ENCODE assay signal across 30 cellular contexts in genomic region chr18:54327818-54328217, GRCh38. TPM values are rescaled to one million over a fixed set of nuclear protein-coding genes. Genes with fewer than 3 reads are reported as not detected.
"Had no signal": no experiment of that assay in that cellular context is flagged by ENCODE, and none has a peak within 500 bp of the region (broad histone marks: within the 10 kb centered on the region; RNA-seq: fewer than 3 reads in every experiment).

No MANE protein-coding gene starts in this region.

- FAIRE-seq: endothelial cell of umbilical vein, urothelium cell line had no signal

- DNase-seq: activated CD4-positive, alpha-beta T cell treated with anti-CD3 and anti-CD28 coated beads, Interleukin-2, amount 10 ng/mL, durations not matched to agents 7 days and 5 days; activated CD4-positive, CD25-positive, alpha-beta regulatory T cell treated with anti-CD3 and anti-CD28 coated beads, Interleukin-2, amount 50 U/mL, for 72 hours; activated naive CD4-positive, alpha-beta T cell; activated T-cell treated with anti-CD3 and anti-CD28 coated beads, Interleukin-2, amount 50 U/mL, for 1 hour; adrenal gland; brain microvascular endothelial cell; effector memory CD8-positive, alpha-beta T cell; esophagus squamous epithelium; heart left ventricle; islet precursor cell; lower lobe of right lung; naive thymus-derived CD4-positive, alpha-beta T cell; sigmoid colon; stimulated activated CD4-positive, alpha-beta T cell treated with anti-CD3 and anti-CD28 coated beads, Interleukin-15, amount 100 ng/mL, for 24 hours; transverse colon; WERI-Rb-1 had no signal

- H3K4me2 ChIP-seq: neural progenitor cell, smooth muscle cell had no signal

- H2AFZ ChIP-seq: neural progenitor cell had no signal

- H3K4me1 Mint-ChIP-seq: activated CD4-positive, alpha-beta T cell treated with anti-CD3 and anti-CD28 coated beads, Interleukin-2, amount 10 ng/mL, durations not matched to agents 7 days and 5 days; activated T-helper 17 cell treated with anti-CD3 and anti-CD28 coated beads, Interleukin-2, amount 50 U/mL, for 72 hours; central memory CD8-positive, alpha-beta T cell; naive thymus-derived CD4-positive, alpha-beta T cell; neural progenitor cell; stimulated activated memory B cell treated with anti-CD40 and anti-IgM and Interleukin-4, amounts not matched to agents 10 μg/mL and 1 μg/mL and 100 μg/mL, for 72 hours had no signal

- H3K36me3 ChIP-seq: adrenal gland, ascending aorta, brain microvascular endothelial cell, esophagus squamous epithelium, heart left ventricle, lower lobe of right lung, neural progenitor cell, sigmoid colon, transverse colon, WERI-Rb-1 had no signal

- H3K9me3 ChIP-seq: adrenal gland, ascending aorta, esophagus squamous epithelium, heart left ventricle, lower lobe of right lung, sigmoid colon, transverse colon had no signal

- H3K27ac Mint-ChIP-seq: activated CD4-positive, alpha-beta T cell treated with anti-CD3 and anti-CD28 coated beads, Interleukin-2, amount 10 ng/mL, durations not matched to agents 7 days and 5 days; activated naive CD8-positive, alpha-beta T cell; activated T-helper 17 cell treated with anti-CD3 and anti-CD28 coated beads, Interleukin-2, amount 50 U/mL, for 72 hours; effector memory CD8-positive, alpha-beta T cell; naive thymus-derived CD4-positive, alpha-beta T cell; neural progenitor cell; stimulated activated memory B cell treated with anti-CD40 and anti-IgM and Interleukin-4, amounts not matched to agents 10 μg/mL and 1 μg/mL and 100 μg/mL, for 72 hours; T-helper 2 cell treated with Interferon-gamma antibody and Interleukin-4, amounts not matched to agents 5 μg/mL and 100 μg/mL, for 36 hours had no signal

- H3K4me3 Mint-ChIP-seq: activated CD4-positive, alpha-beta T cell treated with anti-CD3 and anti-CD28 coated beads, Interleukin-2, amount 10 ng/mL, durations not matched to agents 7 days and 5 days; activated naive CD8-positive, alpha-beta T cell; activated T-helper 17 cell treated with anti-CD3 and anti-CD28 coated beads, Interleukin-2, amount 50 U/mL, for 72 hours; central memory CD8-positive, alpha-beta T cell; effector memory CD8-positive, alpha-beta T cell; naive thymus-derived CD4-positive, alpha-beta T cell; neural progenitor cell; stimulated activated memory B cell treated with anti-CD40 and anti-IgM and Interleukin-4, amounts not matched to agents 10 μg/mL and 1 μg/mL and 100 μg/mL, for 72 hours; T-helper 2 cell treated with Interferon-gamma antibody and Interleukin-4, amounts not matched to agents 5 μg/mL and 100 μg/mL, for 36 hours had no signal

- H3K36me3 Mint-ChIP-seq: activated naive CD8-positive, alpha-beta T cell; naive thymus-derived CD4-positive, alpha-beta T cell; neural progenitor cell; stimulated activated memory B cell treated with anti-CD40 and anti-IgM and Interleukin-4, amounts not matched to agents 10 μg/mL and 1 μg/mL and 100 μg/mL, for 72 hours had no signal

- ATAC-seq: activated T-helper 17 cell treated with anti-CD3 and anti-CD28 coated beads, Interleukin-2, amount 50 U/mL, for 72 hours; effector memory CD8-positive, alpha-beta T cell; heart left ventricle; lower lobe of right lung; naive thymus-derived CD4-positive, alpha-beta T cell; stimulated activated memory B cell treated with anti-CD40 and anti-IgM and Interleukin-4, amounts not matched to agents 10 μg/mL and 1 μg/mL and 100 μg/mL, for 72 hours had no signal

- H3K4me1 ChIP-seq: adrenal gland, ascending aorta, esophagus squamous epithelium, heart left ventricle, lower lobe of right lung, neural progenitor cell, sigmoid colon, transverse colon had no signal

- H3K9me3 Mint-ChIP-seq: activated CD4-positive, alpha-beta T cell treated with anti-CD3 and anti-CD28 coated beads, Interleukin-2, amount 10 ng/mL, durations not matched to agents 7 days and 5 days; activated T-helper 17 cell treated with anti-CD3 and anti-CD28 coated beads, Interleukin-2, amount 50 U/mL, for 72 hours; central memory CD8-positive, alpha-beta T cell; effector memory CD8-positive, alpha-beta T cell; naive thymus-derived CD4-positive, alpha-beta T cell; neural progenitor cell; stimulated activated memory B cell treated with anti-CD40 and anti-IgM and Interleukin-4, amounts not matched to agents 10 μg/mL and 1 μg/mL and 100 μg/mL, for 72 hours; T-helper 2 cell treated with Interferon-gamma antibody and Interleukin-4, amounts not matched to agents 5 μg/mL and 100 μg/mL, for 36 hours had no signal

- H3K27ac ChIP-seq: adrenal gland, ascending aorta, brain microvascular endothelial cell, esophagus squamous epithelium, heart left ventricle, lower lobe of right lung, neural progenitor cell, sigmoid colon, transverse colon, WERI-Rb-1 had no signal

- H3K4me3 ChIP-seq: adrenal gland, ascending aorta, esophagus squamous epithelium, heart left ventricle, lower lobe of right lung, neural progenitor cell, sigmoid colon, smooth muscle cell, transverse colon had no signal

- H3K27me3 Mint-ChIP-seq: activated CD4-positive, alpha-beta T cell treated with anti-CD3 and anti-CD28 coated beads, Interleukin-2, amount 10 ng/mL, durations not matched to agents 7 days and 5 days; activated T-helper 17 cell treated with anti-CD3 and anti-CD28 coated beads, Interleukin-2, amount 50 U/mL, for 72 hours; central memory CD8-positive, alpha-beta T cell; effector memory CD8-positive, alpha-beta T cell; stimulated activated memory B cell treated with anti-CD40 and anti-IgM and Interleukin-4, amounts not matched to agents 10 μg/mL and 1 μg/mL and 100 μg/mL, for 72 hours had no signal

- H3K27me3 ChIP-seq: adrenal gland, ascending aorta, brain microvascular endothelial cell, esophagus squamous epithelium, heart left ventricle, neural progenitor cell, sigmoid colon, transverse colon had no signal

- H3K9ac ChIP-seq: neural progenitor cell had no signal

RNA-seq across cellular contexts. Expression of gene STARD6, which starts 29.8 kb away (rescaled TPM):
- total RNA-seq: activated CD4-positive, alpha-beta T cell treated with anti-CD3 and anti-CD28 coated beads, Interleukin-2, amount 10 ng/mL, durations not matched to agents 7 days and 5 days; adrenal gland; ascending aorta; endothelial cell of umbilical vein; esophagus squamous epithelium; heart left ventricle; lower lobe of right lung; mesenteric fat pad; naive thymus-derived CD4-positive, alpha-beta T cell; osteoblast; posterior vena cava; sigmoid colon; smooth muscle cell; temporal lobe; transverse colon had no signal
- polyA plus RNA-seq: adrenal gland, endothelial cell of umbilical vein, heart left ventricle, sigmoid colon, smooth muscle cell had no signal
